8 cellular contexts compared by ENCODE assay signal in genomic region chr11:16925495-16926065, GRCh38.
DNase-seq lines count a peak whose midpoint lies in the region; ATAC-seq, FAIRE-seq and TF ChIP-seq lines count a peak whose summit lies in the region.

No MANE protein-coding gene starts in this region.

- H3K79me2 ChIP-seq in H1 (ENCODE audit: control insufficient read depth in 1 of 2, insufficient read depth in 2 of 2, low read length in 2 of 2): no peaks in the 10 kb centered on the region; a peak in 1 of 4 replicates

- WGBS in H1 (ENCODE audit: extremely low coverage in 1 of 2, insufficient coverage in 1 of 2, insufficient read length in 1 of 2, insufficient replicate concordance in 2 of 2, low coverage in 1 of 2, low lambda C conversion rate in 2 of 2, missing lambda C conversion rate in 1 of 2), 2 experiments: 1% methylated on average over 29 of the region's 56 CpGs; no CpG with 5 or more reads in 1 of the 2 experiments
- WGBS in mesodermal cell (ENCODE audit: insufficient coverage in 2 of 2), 2 experiments: 1 to 2% methylated on average over 23 to 43 of the region's 56 CpGs
- 1% methylated on average over 56 of the region's 56 CpGs for WGBS in urinary bladder

- H3K27me3 ChIP-seq in RWPE2 (ENCODE audit: insufficient read depth, poor library complexity, severe bottlenecking): no peaks in the 10 kb centered on the region
- H3K27me3 ChIP-seq in H1 (replicated peaks in 1 of 4; ENCODE audit: control insufficient read depth in 3 of 4, extremely low read depth in 1 of 4, insufficient read depth in 3 of 4, low read length in 3 of 4): peaks cover 4 to 45% (median 31%) of the 10 kb centered on the region in 4 experiments

- H3K9me3 ChIP-seq in RWPE2 (ENCODE audit: severe bottlenecking) (no peaks in the 10 kb centered on the region), H1 (ENCODE audit: insufficient read depth in 2 of 2, low read depth in 1 of 2, low read length in 1 of 2) (no peaks in the 10 kb centered on the region), mesodermal cell (ENCODE audit: control insufficient read depth, low read length) (no peaks in the 10 kb centered on the region)

- no peak overlapping the region for H3K56ac ChIP-seq in H1 (replicated peaks; ENCODE audit: insufficient read length, low read depth, low read length)

- H2BK20ac ChIP-seq in H1 (ENCODE audit: low read length): no peak overlapping the region

- H3K4me1 Mint-ChIP-seq in Calu3 (ENCODE audit: low read depth, unreplicated experiment): peaks cover 53% of the 10 kb centered on the region

- no peaks in the 10 kb centered on the region for H3K27me3 Mint-ChIP-seq in Calu3 (ENCODE audit: unreplicated experiment)

- H3K4me3 Mint-ChIP-seq in Calu3 (ENCODE audit: low read depth, unreplicated experiment): peak overlapping the region; percentile 95

- H3K4me1 ChIP-seq in RWPE2 (ENCODE audit: insufficient read depth, poor library complexity, severe bottlenecking) (peaks cover 10% of the 10 kb centered on the region), H1 (replicated peaks in 1 of 4; ENCODE audit: control insufficient read depth in 3 of 4, insufficient read depth in 4 of 4, low read length in 3 of 4) (peaks cover 13 to 28% (median 26%) of the 10 kb centered on the region in 4 experiments), mesodermal cell (ENCODE audit: control insufficient read depth, insufficient read depth, low read length, poor library complexity, severe bottlenecking) (peaks cover 23% of the 10 kb centered on the region), urinary bladder (ENCODE audit: insufficient read depth) (no peaks in the 10 kb centered on the region)

- no peak overlapping the region for H2BK15ac ChIP-seq in H1 (ENCODE audit: low read length)

- no peak overlapping the region; a peak in 1 of 7 replicates for H3K9ac ChIP-seq in H1 (replicated peaks in 1 of 4; ENCODE audit: extremely low read depth in 1 of 4, low read depth in 3 of 4, low read length in 3 of 4)

- no peak overlapping the region for H4K5ac ChIP-seq in H1 (ENCODE audit: insufficient read length, low read depth, low read length)

- no TSS peak for BruUV-seq in Calu3 (replicated peaks; lab: Mats Ljungman, UMichigan)

- H4K20me1 ChIP-seq in H1 (replicated peaks in 1 of 2; ENCODE audit: control insufficient read depth in 1 of 2, insufficient read depth in 2 of 2, low read length in 2 of 2): peaks cover 20 to 35% of the 10 kb centered on the region in 2 experiments

- ATAC-seq in GM21723 (IDR thresholded peaks at IDR 0.05; ENCODE audit: unreplicated experiment) (peak; percentile 43), RWPE2 (ENCODE audit: low read depth) (peak; percentile 58), GM21717 (IDR thresholded peaks at IDR 0.05; ENCODE audit: unreplicated experiment) (no peak)

- no peak; a peak in 1 of 4 replicates for TF ChIP-seq RAD21 in H1 (IDR thresholded peaks at IDR 0.05 in 1 of 2, conservative IDR thresholded peaks at IDR 0.05 in 1 of 2; ENCODE audit: low read depth in 2 of 2, low read length in 2 of 2)

- no peak overlapping the region for H2BK120ac ChIP-seq in H1 (replicated peaks; ENCODE audit: low read depth, low read length)

- H3K9me3 Mint-ChIP-seq in Calu3 (ENCODE audit: low read depth, unreplicated experiment): no peaks in the 10 kb centered on the region

- H3K4me2 ChIP-seq in H1 (ENCODE audit: insufficient read depth in 1 of 2, low read depth in 2 of 2, low read length in 2 of 2): peak overlapping the region; percentile 60 to 97

- no peak for TF ChIP-seq CTCF in Calu3 (IDR thresholded peaks at IDR 0.05; ENCODE audit: unreplicated experiment)
- no peak for TF ChIP-seq CTCF in RWPE2 (IDR thresholded peaks at IDR 0.05; ENCODE audit: poor library complexity, severe bottlenecking)
- TF ChIP-seq CTCF in H1 (IDR thresholded peaks at IDR 0.05; ENCODE audit: control extremely low read depth in 1 of 3, insufficient read depth in 1 of 3, low read depth in 1 of 3, low read length in 3 of 3): no peak

- FAIRE-seq in H1 (lab: Jason Lieb, UNC): peak; percentile 13

- H2AFZ ChIP-seq in H1 (ENCODE audit: low read length): no peak overlapping the region

- CTCF ChIA-PET in Calu3 (lab: Charles Lee) (interaction anchor here (2.0 kb wide), 1 partner anchor 44 kb away, joined by 9 read pairs; no protein-coding TSS in a partner anchor), H1 (lab: Charles Lee; ENCODE audit: partially characterized antibody) (interaction anchor here (0.9 to 1.6 kb wide), 3 partner anchors 11 to 105 kb away, joined by 3 to 8 read pairs (median 5); no protein-coding TSS in a partner anchor)

- TF ChIP-seq EP300 in H1 (IDR thresholded peaks at IDR 0.05; ENCODE audit: borderline replicate concordance in 1 of 2, low read depth in 2 of 2, low read length in 2 of 2): no peak

- POLR2A ChIA-PET in H1 (lab: Charles Lee; ENCODE audit: partially characterized antibody): interaction anchor here (0.9 to 1.8 kb wide), 3 partner anchors 28 to 150 kb away, joined by 3 to 4 read pairs (median 4); no protein-coding TSS in a partner anchor

- no peak overlapping the region for H3K4ac ChIP-seq in H1 (replicated peaks; ENCODE audit: insufficient read length, low read depth, low read length)

- H2BK12ac ChIP-seq in H1 (ENCODE audit: low read depth, low read length): no peak overlapping the region

- no peak overlapping the region for H2AK5ac ChIP-seq in H1 (ENCODE audit: low read depth, low read length)

- H3K23ac ChIP-seq in H1 (ENCODE audit: insufficient read length): no peak overlapping the region

- H3K79me1 ChIP-seq in H1 (ENCODE audit: low read depth, low read length): 0 out of 2 replicates have a peak, but pooled peaks cover under 1% of the 10 kb centered on the region

- H3K4me3 ChIP-seq in RWPE2 (ENCODE audit: severe bottlenecking) (peak overlapping the region; percentile 32), H1 (ENCODE audit: extremely low read depth in 1 of 4, insufficient read depth in 2 of 4, low read depth in 3 of 4, low read length in 4 of 4) (peak overlapping the region; percentile 28 to 70 (median 60)), mesodermal cell (ENCODE audit: extremely low read depth, insufficient read depth, low read length, poor library complexity, severe bottlenecking) (peak overlapping the region; percentile 48), urinary bladder (ENCODE audit: low read depth, low read length) (peak overlapping the region; percentile 19)

- H3K36me3 ChIP-seq in RWPE2 (ENCODE audit: low read depth): no peaks in the 10 kb centered on the region
- no peaks in the 10 kb centered on the region for H3K36me3 ChIP-seq in H1 (ENCODE audit: control insufficient read depth in 2 of 4, insufficient read depth in 4 of 4, low read length in 3 of 4)
- H3K36me3 ChIP-seq in mesodermal cell (ENCODE audit: control insufficient read depth, insufficient read depth, low read length): no peaks in the 10 kb centered on the region
- no peaks in the 10 kb centered on the region for H3K36me3 ChIP-seq in urinary bladder (ENCODE audit: insufficient read depth)

- H3K14ac ChIP-seq in H1 (ENCODE audit: insufficient read length): no peak overlapping the region

- TF ChIP-seq POLR2A in H1 (IDR thresholded peaks at IDR 0.05; ENCODE audit: control extremely low read depth in 1 of 2, low read depth in 2 of 2, low read length in 2 of 2): no peak

- no peak overlapping the region; the same call in 1 of the 2 replicates for H4K8ac ChIP-seq in H1 (ENCODE audit: extremely low read depth, insufficient read depth, low read length)

- intact Hi-C loops in Calu3 (cut with micrococcal nuclease; ENCODE audit: unreplicated experiment): no loop called here

- peak overlapping the region; percentile 87 for H3K27ac Mint-ChIP-seq in Calu3 (ENCODE audit: unreplicated experiment)

- H4K91ac ChIP-seq in H1 (replicated peaks; ENCODE audit: insufficient read length, low read length): no peak overlapping the region

- H3K23me2 ChIP-seq in H1 (ENCODE audit: low read depth, low read length): peaks cover 15% of the 10 kb centered on the region

- H3K27ac ChIP-seq in RWPE2 (ENCODE audit: poor library complexity, severe bottlenecking) (peak overlapping the region; percentile 50), H1 (ENCODE audit: low read depth, low read length) (no peak overlapping the region), mesodermal cell (ENCODE audit: low read depth, low read length, severe bottlenecking) (no peak overlapping the region), urinary bladder (ENCODE audit: low read depth) (no peak overlapping the region)

- H3K36me3 Mint-ChIP-seq in Calu3 (ENCODE audit: insufficient read depth, unreplicated experiment): peaks cover 36% of the 10 kb centered on the region

- H3K18ac ChIP-seq in H1 (ENCODE audit: extremely low read depth, low read length): no peak overlapping the region

- H2BK5ac ChIP-seq in H1 (ENCODE audit: low read depth, low read length): no peak overlapping the region

- peak; percentile 70 for DNase-seq in Calu3
- DNase-seq in RWPE2 (ENCODE audit: low spot score): no peak
- DNase-seq in H1 (ENCODE audit: low read depth in 1 of 2, low spot score in 2 of 2): peak; percentile 61 to 77
- DNase-seq in UCSD-AML1 (lab: John Stamatoyannopoulos, UW; ENCODE audit: unreplicated experiment): no peak

TF ChIP-seq in H1, 55 proteins besides CTCF, POLR2A, EP300 and RAD21 (continues in another document):
- no peak for TF ChIP-seq ZNF274 (IDR thresholded peaks at IDR 0.05; ENCODE audit: borderline replicate concordance, extremely low read depth, low read length)
- TF ChIP-seq PHF8 (conservative IDR thresholded peaks at IDR 0.05; ENCODE audit: low read depth, low read length): 0 out of 2 replicates have a peak, but pooled peaks have one; percentile 33
- TF ChIP-seq KDM1A (IDR thresholded peaks at IDR 0.05; ENCODE audit: borderline replicate concordance, low read length): no peak; the same call in 1 of the 2 replicates
- 0 out of 2 replicates have a peak, but pooled peaks have one; percentile 14 for TF ChIP-seq TCF12 (IDR thresholded peaks at IDR 0.05; ENCODE audit: low read depth, low read length)
- peak; percentile 46 for TF ChIP-seq SAP30 (IDR thresholded peaks at IDR 0.05; ENCODE audit: insufficient read depth, insufficient replicate concordance, low read length)
- no peak for TF ChIP-seq NANOG (IDR thresholded peaks at IDR 0.05; ENCODE audit: insufficient read depth, low read depth, low read length, poor library complexity, severe bottlenecking)
- no peak for TF ChIP-seq CBX5 (IDR thresholded peaks at IDR 0.05; ENCODE audit: low read depth, low read length)
- TF ChIP-seq SP1 (IDR thresholded peaks at IDR 0.05; ENCODE audit: low read depth, low read length): no peak
- TF ChIP-seq CEBPB (IDR thresholded peaks at IDR 0.05; ENCODE audit: low read depth, low read length): no peak
- peak; percentile 28; the same call in 1 of the 2 replicates for TF ChIP-seq TAF1 (IDR thresholded peaks at IDR 0.05; ENCODE audit: low read depth, low read length)
- no peak for TF ChIP-seq BACH1 (IDR thresholded peaks at IDR 0.05; ENCODE audit: low read length)

Comparison
In these comparisons a context has a peak if more than half of its experiments do, and no peak if none do; other contexts are left out.
1. DNase-seq: peak in Calu3 (single experiment) and H1 (2 of 2); none in RWPE2 (single experiment) and UCSD-AML1 (single experiment).
2. Peak in every context shown above with its lines, with median percentiles within 50 percentile points of each other: H3K4me3 ChIP-seq.